In genomic region chr1:27429029-27429425, GRCh38 we compare ENCODE assay signal across 9 cellular contexts. TPM values are rescaled to one million over a fixed set of nuclear protein-coding genes. Genes with fewer than 3 reads are reported as not detected.
A peak's percentile ranks its signal among the peaks of the same experiment; 100 is the strongest.
DNase-seq lines count a peak whose midpoint lies in the region; TF ChIP-seq lines count a peak whose summit lies in the region.
"Had no signal": no experiment of that assay in that cellular context is flagged by ENCODE, and none has a peak within 500 bp of the region (broad histone marks: within the 10 kb centered on the region; RNA-seq: fewer than 3 reads in every experiment).

No MANE protein-coding gene starts in this region.

- WGBS in iPS DF 6.9 (ENCODE audit: insufficient coverage, insufficient read length) = no CpG with 5 or more reads among the region's 2 CpGs
- WGBS in spleen, 5 donors = 16 to 38% (median 20%) methylated on average over 2 of the region's 2 CpGs

- H3K4me3 Mint-ChIP-seq in activated naive CD8-positive, alpha-beta T cell = peak overlapping the region; percentile 82

- TF ChIP-seq POLR2A in spleen (IDR thresholded peaks at IDR 0.05) = no peak

- intact Hi-C loops in spleen (cut with DNase I; ENCODE audit: low total_unique reads) = loop anchor here (10.0 kb wide), 1 partner anchor 46 kb away; no protein-coding TSS in a partner anchor

- DNase-seq in HL-60 (ENCODE audit: low read depth in 1 of 2, low spot score in 1 of 2) = no peak
- DNase-seq in iPS DF 6.9 (ENCODE audit: low read depth, low spot score) = no peak
- no peak for DNase-seq in spleen
- DNase-seq in activated CD4-positive, CD25-positive, alpha-beta regulatory T cell treated with anti-CD3 and anti-CD28 coated beads, Interleukin-2, amount 50 U/mL, for 72 hours = no peak
- no peak for DNase-seq in iPS-NIHi7 (ENCODE audit: extremely low spot score)
- DNase-seq in NCI-H526 treated with DMSO at 0.1 percent for 48 hours (lab: John Stamatoyannopoulos, UW) = no peak
- DNase-seq in DMS53 (lab: John Stamatoyannopoulos, UW) = no peak

- no peaks in the 10 kb centered on the region for H3K27me3 Mint-ChIP-seq in activated naive CD8-positive, alpha-beta T cell

- H3K4me3 ChIP-seq in HL-60 (replicated peaks; ENCODE audit: insufficient read depth, low read length) (no peak overlapping the region), iPS DF 6.9 (ENCODE audit: low read length) (no peak overlapping the region), spleen (peak overlapping the region in 2 of 8 donors; percentile 17 to 45)

- no peak for TF ChIP-seq CTCF in HL-60 (IDR thresholded peaks at IDR 0.05; ENCODE audit: insufficient read depth, low read length)
- TF ChIP-seq CTCF in spleen (IDR thresholded peaks at IDR 0.05 in 8 of 11, conservative IDR thresholded peaks at IDR 0.05 in 3 of 11) = no peak

- H3K9me3 ChIP-seq in iPS DF 6.9 (ENCODE audit: control insufficient read depth, insufficient read depth, low read length) = no peaks in the 10 kb centered on the region
- no peaks in the 10 kb centered on the region for H3K9me3 ChIP-seq in spleen

- H3K9me3 Mint-ChIP-seq in activated naive CD8-positive, alpha-beta T cell (ENCODE audit: low read depth) = no peaks in the 10 kb centered on the region

- H3K36me3 Mint-ChIP-seq in activated naive CD8-positive, alpha-beta T cell = peaks cover 11% of the 10 kb centered on the region

- peaks cover 75% of the 10 kb centered on the region for H3K4me1 Mint-ChIP-seq in activated naive CD8-positive, alpha-beta T cell (ENCODE audit: low read depth)

- H3K27me3 ChIP-seq in HL-60 (ENCODE audit: insufficient read depth, poor library complexity, severe bottlenecking) (no peaks in the 10 kb centered on the region), iPS DF 6.9 (ENCODE audit: control insufficient read depth, insufficient read depth, low read length) (no peaks in the 10 kb centered on the region), spleen (replicated peaks in 1 of 7) (no peaks in the 10 kb centered on the region)

- H3K4me1 ChIP-seq in iPS DF 6.9 (ENCODE audit: control insufficient read depth, insufficient read depth, low read length) (peaks cover 2% of the 10 kb centered on the region; the same call in 1 of the 2 replicates), spleen (peaks cover 63 to 100% (median 89%) of the 10 kb centered on the region in 6 donors)

- H3K27ac Mint-ChIP-seq in activated naive CD8-positive, alpha-beta T cell = peak overlapping the region; percentile 97

- H3K36me3 ChIP-seq in iPS DF 6.9 (ENCODE audit: control insufficient read depth, insufficient read depth, low read length) = no peaks in the 10 kb centered on the region
- H3K36me3 ChIP-seq in spleen = peaks cover 0 to 47% (median 19%) of the 10 kb centered on the region in 6 donors

- peak overlapping the region; percentile 72 for H3K27ac ChIP-seq in HL-60 (replicated peaks)
- peak overlapping the region; percentile 48 for H3K27ac ChIP-seq in iPS DF 6.9 (ENCODE audit: low read length)
- peak overlapping the region; percentile 49 to 90 (median 79) for H3K27ac ChIP-seq in spleen

RNA-seq across cellular contexts. Expression of gene GPR3, which starts 36.6 kb away (rescaled TPM):
- under 1 TPM in 3 of 7 donors, not detected in 4; 0.17 to 0.40 (median 0.28) TPM for total RNA-seq in spleen
- polyA plus RNA-seq in spleen = under 1 TPM; 0.05 to 0.15 (median 0.10) TPM

RNA-seq across cellular contexts. Expression of gene CD164L2, which starts 45.9 kb away (rescaled TPM):
- not detected for total RNA-seq in spleen
- under 1 TPM in 1 of 3 donors, not detected in 2; 0.06 TPM for polyA plus RNA-seq in spleen
- total RNA-seq: HT1080 had no signal

RNA-seq across cellular contexts. Expression of gene FCN3, which starts 54.4 kb away (rescaled TPM):
- total RNA-seq in spleen = 10 to 100 TPM in 3 of 7 donors, 1 to 10 TPM in 4; 4.4 to 21.7 (median 7.7) TPM
- polyA plus RNA-seq in spleen = 10 to 100 TPM in 2 of 3 donors, 1 to 10 TPM in 1; 3.7 to 14.4 (median 11.7) TPM
- total RNA-seq: HT1080 had no signal
